In genomic region chr16:47779201-47780016, GRCh38 we compare ENCODE assay signal across 8 cellular contexts.
DNase-seq lines count a peak whose midpoint lies in the region; ATAC-seq and TF ChIP-seq lines count a peak whose summit lies in the region.

No MANE protein-coding gene starts in this region.

- H3K27me3 ChIP-seq in CD4-positive, alpha-beta memory T cell (ENCODE audit: insufficient read depth, low read length) = no peaks in the 10 kb centered on the region
- no peaks in the 10 kb centered on the region for H3K27me3 ChIP-seq in GM23248 (replicated peaks; ENCODE audit: insufficient read depth)

- H3K4me3 Mint-ChIP-seq in CD4-positive, alpha-beta memory T cell = peak overlapping the region; percentile 84 to 94 (median 89)
- H3K4me3 Mint-ChIP-seq in T-helper 17 cell = peak overlapping the region; percentile 90

- no peaks in the 10 kb centered on the region for H4K20me1 ChIP-seq in GM23248 (ENCODE audit: insufficient read depth)

- peak; percentile 54 for ATAC-seq in T-helper 17 cell

- no peaks in the 10 kb centered on the region for H3K79me2 ChIP-seq in GM23248 (ENCODE audit: insufficient read depth)

- H3K9me2 ChIP-seq in GM23248 (ENCODE audit: insufficient read depth) = no peaks in the 10 kb centered on the region

- peak overlapping the region; percentile 45 to 94 (median 91) for H3K27ac Mint-ChIP-seq in CD4-positive, alpha-beta memory T cell
- H3K27ac Mint-ChIP-seq in T-helper 17 cell = peak overlapping the region; percentile 90

- no peaks in the 10 kb centered on the region for H3F3A ChIP-seq in GM23248 (ENCODE audit: insufficient read depth)

- H3K27ac ChIP-seq in CD4-positive, alpha-beta memory T cell (ENCODE audit: low read depth, low read length) = peak overlapping the region; percentile 39
- no peak overlapping the region for H3K27ac ChIP-seq in GM23248

- peak overlapping the region; percentile 79 for H3K4me2 ChIP-seq in GM23248 (ENCODE audit: unreplicated experiment)

- no peaks in the 10 kb centered on the region for H3K36me3 Mint-ChIP-seq in CD4-positive, alpha-beta memory T cell
- H3K36me3 Mint-ChIP-seq in T-helper 17 cell (ENCODE audit: low read depth) = no peaks in the 10 kb centered on the region

- peak in 4 of 5 donors; percentile 2 to 8 (median 4) for DNase-seq in CD4-positive, alpha-beta memory T cell
- DNase-seq in GM23248 (peak; percentile 45), T-helper 17 cell (no peak), fibroblast of mammary gland (ENCODE audit: low read depth) (peak; percentile 60), COLO829 (ENCODE audit: low spot score) (no peak), NCI-H526 treated with DMSO at 0.1 percent for 48 hours (lab: John Stamatoyannopoulos, UW) (no peak), AG08395 (ENCODE audit: low spot score) (no peak)
- peak; percentile 3 for DNase-seq in stimulated activated CD4-positive, alpha-beta T cell treated with anti-CD3 and anti-CD28 coated beads, Interleukin-12 subunit alpha, Interleukin-12 subunit beta, amount 100 ng/mL, for 4 hours

- no peak for TF ChIP-seq CTCF in fibroblast of mammary gland (conservative IDR thresholded peaks at IDR 0.05; ENCODE audit: control insufficient read depth, insufficient read depth, low read depth, low read length)

- CTCF ChIA-PET in CD4-positive, alpha-beta memory T cell (lab: Charles Lee; ENCODE audit: partially characterized antibody) = no interaction called here

- peak overlapping the region; percentile 11 to 29 for H3K4me3 ChIP-seq in CD4-positive, alpha-beta memory T cell (ENCODE audit: low read length in 2 of 2)
- peak overlapping the region; percentile 59 for H3K4me3 ChIP-seq in GM23248
- H3K4me3 ChIP-seq in fibroblast of mammary gland (ENCODE audit: control insufficient read depth, low read depth, low read length) = peak overlapping the region; percentile 15

- 27 to 29% methylated on average over 7 of the region's 7 CpGs for WGBS in GM23248 (ENCODE audit: low coverage in 1 of 2, low lambda C conversion rate in 2 of 2, missing lambda C conversion rate in 2 of 2), 2 experiments

- peaks cover 0 to 1% of the 10 kb centered on the region in 2 donors for H3K27me3 Mint-ChIP-seq in CD4-positive, alpha-beta memory T cell
- no peaks in the 10 kb centered on the region for H3K27me3 Mint-ChIP-seq in T-helper 17 cell

- H3K36me3 ChIP-seq in CD4-positive, alpha-beta memory T cell (ENCODE audit: insufficient read depth, low read length) = no peaks in the 10 kb centered on the region
- no peaks in the 10 kb centered on the region for H3K36me3 ChIP-seq in GM23248 (ENCODE audit: low read depth)

- H3K9me3 ChIP-seq in CD4-positive, alpha-beta memory T cell (ENCODE audit: control insufficient read depth in 1 of 2, low read length in 2 of 2) = no peaks in the 10 kb centered on the region
- H3K9me3 ChIP-seq in GM23248 (ENCODE audit: low read depth) (no peaks in the 10 kb centered on the region), T-helper 17 cell (ENCODE audit: control insufficient read depth, low read length, poor library complexity, severe bottlenecking) (no peaks in the 10 kb centered on the region)

- peaks cover 0 to 5% (median 0%) of the 10 kb centered on the region in 8 donors for H3K9me3 Mint-ChIP-seq in CD4-positive, alpha-beta memory T cell

- H2AFZ ChIP-seq in GM23248 = peak overlapping the region; percentile 75

- in situ Hi-C loops in GM23248 (cut with MboI) = no loop called here

- POLR2A ChIA-PET in CD4-positive, alpha-beta memory T cell (lab: Charles Lee; ENCODE audit: partially characterized antibody) = no interaction called here

- H3K4me1 ChIP-seq in CD4-positive, alpha-beta memory T cell (ENCODE audit: insufficient read depth, low read length) = no peaks in the 10 kb centered on the region
- H3K4me1 ChIP-seq in GM23248 (ENCODE audit: insufficient read depth) = peaks cover 7% of the 10 kb centered on the region

- H3K9ac ChIP-seq in GM23248 = peak overlapping the region; percentile 8; the same call in 1 of the 2 replicates

- intact Hi-C loops in CD4-positive, alpha-beta memory T cell (cut with micrococcal nuclease) = no loop called here

- peaks cover 7 to 18% (median 13%) of the 10 kb centered on the region in 4 donors for H3K4me1 Mint-ChIP-seq in CD4-positive, alpha-beta memory T cell
- H3K4me1 Mint-ChIP-seq in T-helper 17 cell = peaks cover 10% of the 10 kb centered on the region

Comparison
In these comparisons a context has a peak if more than half of its experiments do, and no peak if none do; other contexts are left out.
1. DNase-seq: peak in CD4-positive, alpha-beta memory T cell (4 of 5), GM23248 (single experiment), fibroblast of mammary gland (single experiment) and stimulated activated CD4-positive, alpha-beta T cell treated with anti-CD3 and anti-CD28 coated beads, Interleukin-12 subunit alpha, Interleukin-12 subunit beta, amount 100 ng/mL, for 4 hours (single experiment); none in T-helper 17 cell (0 of 3), COLO829 (single experiment), NCI-H526 treated with DMSO at 0.1 percent for 48 hours (single experiment) and AG08395 (single experiment).
2. Peak in every context shown above with its lines, with median percentiles within 50 percentile points of each other: H3K4me3 ChIP-seq.